Comparison of ENCODE assay signal across 8 cellular contexts in the genomic region with DNA sequence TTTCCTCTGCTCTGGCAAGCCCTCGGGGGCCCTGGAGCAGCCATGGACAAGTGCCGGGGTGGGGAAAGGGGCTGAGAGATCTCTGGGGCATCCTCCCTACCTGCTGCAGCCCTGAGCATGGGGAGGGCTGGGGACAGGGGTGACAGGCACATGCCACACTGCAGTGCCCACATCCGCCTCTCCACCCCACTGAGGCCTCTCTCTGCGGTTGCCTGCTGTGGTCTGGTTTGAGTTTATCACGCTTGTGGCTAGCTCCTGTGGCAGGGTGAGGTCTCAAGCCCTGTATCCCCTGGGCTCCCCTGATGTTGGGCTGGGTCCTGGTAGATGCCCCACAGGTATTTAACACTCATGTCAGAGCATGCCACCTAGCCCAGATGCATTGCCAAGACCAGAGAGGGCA. TPM values are rescaled to one million over a fixed set of nuclear protein-coding genes. Genes with fewer than 3 reads are reported as not detected.
DNase-seq lines count a peak whose midpoint lies in the region; ATAC-seq and TF ChIP-seq lines count a peak whose summit lies in the region.

No MANE protein-coding gene starts in this region.

- H3K36me3 Mint-ChIP-seq in activated T-helper 2 cell treated with anti-CD3 and anti-CD28 coated beads, Interferon-gamma antibody, Interleukin-2, Interleukin-4, amounts not matched to agents 10 μg/mL and 5 μg/mL and 100 μg/mL, durations not matched to agents 14 hours and 24 hours and 36 hours (ENCODE audit: low read depth): no peaks in the 10 kb centered on the region
- H3K36me3 Mint-ChIP-seq in progenitor cell of endocrine pancreas (ENCODE audit: insufficient read depth): no peaks in the 10 kb centered on the region

- H3K27ac Mint-ChIP-seq in activated T-helper 2 cell treated with anti-CD3 and anti-CD28 coated beads, Interferon-gamma antibody, Interleukin-2, Interleukin-4, amounts not matched to agents 10 μg/mL and 5 μg/mL and 100 μg/mL, durations not matched to agents 14 hours and 24 hours and 36 hours: no peak overlapping the region
- no peak overlapping the region for H3K27ac Mint-ChIP-seq in progenitor cell of endocrine pancreas

- no peaks in the 10 kb centered on the region for H3K9me3 Mint-ChIP-seq in activated T-helper 2 cell treated with anti-CD3 and anti-CD28 coated beads, Interferon-gamma antibody, Interleukin-2, Interleukin-4, amounts not matched to agents 10 μg/mL and 5 μg/mL and 100 μg/mL, durations not matched to agents 14 hours and 24 hours and 36 hours
- H3K9me3 Mint-ChIP-seq in progenitor cell of endocrine pancreas (ENCODE audit: low read depth): no peaks in the 10 kb centered on the region

- ATAC-seq in GM18502 (IDR thresholded peaks at IDR 0.05; ENCODE audit: poor library complexity, unreplicated experiment): peak; percentile 49

- intact Hi-C loops in activated T-helper 2 cell treated with anti-CD3 and anti-CD28 coated beads, Interferon-gamma antibody, Interleukin-2, Interleukin-4, amounts not matched to agents 10 μg/mL and 5 μg/mL and 100 μg/mL, durations not matched to agents 14 hours and 24 hours and 36 hours (cut with micrococcal nuclease): loop anchor here (1.0 kb wide), 1 partner anchor 48 kb away; no protein-coding TSS in a partner anchor

- H3K4me3 Mint-ChIP-seq in activated T-helper 2 cell treated with anti-CD3 and anti-CD28 coated beads, Interferon-gamma antibody, Interleukin-2, Interleukin-4, amounts not matched to agents 10 μg/mL and 5 μg/mL and 100 μg/mL, durations not matched to agents 14 hours and 24 hours and 36 hours (ENCODE audit: low read depth): no peak overlapping the region
- H3K4me3 Mint-ChIP-seq in progenitor cell of endocrine pancreas (ENCODE audit: low read depth): no peak overlapping the region

- DNase-seq in SW480 (ENCODE audit: low spot score) (peak; percentile 80), progenitor cell of endocrine pancreas (ENCODE audit: low spot score, unreplicated experiment) (no peak), NCI-H526 (lab: John Stamatoyannopoulos, UW) (no peak), NCI-H1417 treated with DMSO at 0.1 percent for 48 hours (lab: John Stamatoyannopoulos, UW) (no peak), NCI-H2227 treated with DMSO at 0.1 percent for 48 hours (lab: John Stamatoyannopoulos, UW) (no peak)
- DNase-seq in activated T-helper 2 cell treated with anti-CD3 and anti-CD28 coated beads, Interferon-gamma antibody, Interleukin-2, Interleukin-4, amounts not matched to agents 10 μg/mL and 5 μg/mL and 100 μg/mL, durations not matched to agents 14 hours and 24 hours and 36 hours (ENCODE audit: low spot score): peak; percentile 73
- peak; percentile 68 for DNase-seq in stimulated activated CD4-positive, alpha-beta T cell treated with anti-CD3 and anti-CD28 coated beads, Interleukin-4, amount 100 ng/mL, for 24 hours

- peaks cover 33% of the 10 kb centered on the region for H3K4me1 Mint-ChIP-seq in activated T-helper 2 cell treated with anti-CD3 and anti-CD28 coated beads, Interferon-gamma antibody, Interleukin-2, Interleukin-4, amounts not matched to agents 10 μg/mL and 5 μg/mL and 100 μg/mL, durations not matched to agents 14 hours and 24 hours and 36 hours (ENCODE audit: low read depth)
- H3K4me1 Mint-ChIP-seq in progenitor cell of endocrine pancreas (ENCODE audit: low read depth): peaks cover 13% of the 10 kb centered on the region

- TF ChIP-seq CTCF in progenitor cell of endocrine pancreas (IDR thresholded peaks at IDR 0.05; ENCODE audit: unreplicated experiment): no peak

- H3K27me3 Mint-ChIP-seq in activated T-helper 2 cell treated with anti-CD3 and anti-CD28 coated beads, Interferon-gamma antibody, Interleukin-2, Interleukin-4, amounts not matched to agents 10 μg/mL and 5 μg/mL and 100 μg/mL, durations not matched to agents 14 hours and 24 hours and 36 hours (ENCODE audit: low read depth): peaks cover 31% of the 10 kb centered on the region
- H3K27me3 Mint-ChIP-seq in progenitor cell of endocrine pancreas: peaks cover 13% of the 10 kb centered on the region

RNA-seq across cellular contexts. Expression of a gene that starts 52.9 kb away (rescaled TPM):
- not detected in 2 replicates for total RNA-seq in activated T-helper 2 cell treated with anti-CD3 and anti-CD28 coated beads, Interferon-gamma antibody, Interleukin-2, Interleukin-4, amounts not matched to agents 10 μg/mL and 5 μg/mL and 100 μg/mL, durations not matched to agents 14 hours and 24 hours and 36 hours
- not detected in 2 replicates for total RNA-seq in progenitor cell of endocrine pancreas

Comparison
In these comparisons a context has a peak if more than half of its experiments do, and no peak if none do; other contexts are left out.
1. DNase-seq: peak in SW480 (single experiment), activated T-helper 2 cell treated with anti-CD3 and anti-CD28 coated beads, Interferon-gamma antibody, Interleukin-2, Interleukin-4, amounts not matched to agents 10 μg/mL and 5 μg/mL and 100 μg/mL, durations not matched to agents 14 hours and 24 hours and 36 hours (single experiment) and stimulated activated CD4-positive, alpha-beta T cell treated with anti-CD3 and anti-CD28 coated beads, Interleukin-4, amount 100 ng/mL, for 24 hours (single experiment); none in progenitor cell of endocrine pancreas (single experiment), NCI-H526 (0 of 2), NCI-H1417 treated with DMSO at 0.1 percent for 48 hours (single experiment) and NCI-H2227 treated with DMSO at 0.1 percent for 48 hours (single experiment).